24 cellular contexts compared by ENCODE assay signal in genomic region chr6:151358475-151358874, GRCh38.
"Had no signal": no experiment of that assay in that cellular context is flagged by ENCODE, and none has a peak within 500 bp of the region (broad histone marks: within the 10 kb centered on the region; RNA-seq: fewer than 3 reads in every experiment).

No MANE protein-coding gene starts in this region.

- H3K79me2 ChIP-seq: parathyroid adenoma had no signal

- H3K27me3 ChIP-seq: colonic mucosa, esophagus squamous epithelium, neural progenitor cell, right lobe of liver, stomach, thyroid gland, upper lobe of right lung, uterus had no signal

- H2AFZ ChIP-seq: neural progenitor cell, parathyroid adenoma had no signal

- H3K27ac ChIP-seq: colonic mucosa, esophagus squamous epithelium, lower lobe of right lung, neural progenitor cell, parathyroid adenoma, right lobe of liver, stomach, thyroid gland, upper lobe of right lung, uterus had no signal

- H3K4me3 Mint-ChIP-seq: effector memory CD8-positive, alpha-beta T cell; immature natural killer cell; natural killer cell; neural progenitor cell had no signal

- H3K9me3 Mint-ChIP-seq: effector memory CD8-positive, alpha-beta T cell; immature natural killer cell; natural killer cell; neural progenitor cell had no signal

- H3K27me3 Mint-ChIP-seq: effector memory CD8-positive, alpha-beta T cell; progenitor cell of endocrine pancreas had no signal

- ATAC-seq: effector memory CD8-positive, alpha-beta T cell; left ventricle myocardium superior; lower lobe of right lung; natural killer cell; right lobe of liver; upper lobe of right lung had no signal

- H3K36me3 ChIP-seq: colonic mucosa, neural progenitor cell, right lobe of liver, thyroid gland, uterus had no signal

- H3K4me1 Mint-ChIP-seq: neural progenitor cell had no signal

- H3K36me3 Mint-ChIP-seq: natural killer cell had no signal

- H3K4me1 ChIP-seq: colonic mucosa, lower lobe of right lung, neural progenitor cell, parathyroid adenoma, thyroid gland, upper lobe of right lung, uterus had no signal

- H3K27ac Mint-ChIP-seq: effector memory CD8-positive, alpha-beta T cell; neural progenitor cell; progenitor cell of endocrine pancreas had no signal

- H3K4me2 ChIP-seq: neural progenitor cell had no signal

- H3K9me3 ChIP-seq: colonic mucosa, esophagus squamous epithelium, lower lobe of right lung, right lobe of liver, stomach, thyroid gland, upper lobe of right lung, uterus had no signal

- H3K4me3 ChIP-seq: colonic mucosa, esophagus squamous epithelium, lower lobe of right lung, neural progenitor cell, right lobe of liver, stomach, thyroid gland, upper lobe of right lung, uterus had no signal

- DNase-seq: colonic mucosa; effector memory CD8-positive, alpha-beta T cell; erythroblast; esophagus squamous epithelium; hypothalamus; immature natural killer cell; islet precursor cell; left ventricle myocardium superior; lower lobe of right lung; natural killer cell; right lobe of liver; small intestine; stimulated activated CD4-positive, alpha-beta T cell treated with anti-CD3 and anti-CD28 coated beads, Interleukin-12 subunit alpha, Interleukin-12 subunit beta, amount 100 ng/mL, for 4 hours; stimulated activated CD4-positive, alpha-beta T cell treated with anti-CD3 and anti-CD28 coated beads, Interleukin-1b, Interleukin-23, amount 100 ng/mL, for 48 hours; stimulated activated CD4-positive, alpha-beta T cell treated with anti-CD3 and anti-CD28 coated beads, Interleukin-4, amount 100 ng/mL, for 1 hour; stimulated activated CD8-positive, alpha-beta memory T cell treated with anti-CD3 and anti-CD28 coated beads, Interleukin-4, amount 100 ng/mL, for 48 hours; stimulated activated naive CD4-positive, alpha-beta T cell treated with Interleukin-2 at 50 U/mL for 16 hours; stomach; thyroid gland; upper lobe of right lung; uterus had no signal
